Comparison of ENCODE assay signal across 8 cellular contexts in the genomic region with DNA sequence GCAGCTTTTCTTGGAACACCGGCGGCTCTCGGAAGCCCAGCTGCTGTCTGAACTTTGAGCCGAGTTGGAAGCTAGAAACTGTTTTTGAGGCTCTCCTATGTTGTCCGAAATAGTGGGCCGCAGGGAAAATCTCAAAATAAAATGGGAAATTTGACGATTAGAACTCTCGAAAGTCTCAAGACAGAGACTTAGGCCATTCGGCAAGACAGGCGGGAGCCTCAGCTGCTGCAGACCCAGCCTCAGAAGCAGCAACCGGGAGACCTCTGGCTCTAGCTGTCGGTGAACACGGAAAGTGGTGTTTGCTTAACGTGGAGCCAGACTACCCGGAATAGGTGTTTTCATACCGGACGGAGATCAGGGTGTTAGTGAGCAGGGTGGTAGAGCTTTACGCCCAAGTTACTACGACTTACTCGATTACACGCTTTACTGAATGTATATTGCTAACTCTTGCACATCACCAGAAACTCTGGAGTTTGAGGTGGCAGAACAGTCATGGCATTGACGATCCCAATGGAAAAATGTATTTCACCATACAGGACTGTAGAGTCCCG. TPM values are rescaled to one million over a fixed set of nuclear protein-coding genes. Genes with fewer than 3 reads are reported as not detected.
A peak's percentile ranks its signal among the peaks of the same experiment; 100 is the strongest.
DNase-seq lines count a peak whose midpoint lies in the region; ATAC-seq and TF ChIP-seq lines count a peak whose summit lies in the region.

No MANE protein-coding gene starts in this region.

- H3K4ac ChIP-seq in neuronal stem cell (ENCODE audit: low read length), result no peak overlapping the region

- H3K4me1 ChIP-seq in esophagus (ENCODE audit: control insufficient read depth in 2 of 2, insufficient read depth in 2 of 2, low read length in 1 of 2), result peaks cover 2 to 8% of the 10 kb centered on the region in 2 donors
- peaks cover 7 to 8% of the 10 kb centered on the region in 2 donors for H3K4me1 ChIP-seq in neuronal stem cell (ENCODE audit: control insufficient read depth in 2 of 2, insufficient read depth in 1 of 2, low read depth in 1 of 2, low read length in 2 of 2)

- H3K18ac ChIP-seq in neuronal stem cell (ENCODE audit: low read length), result no peak overlapping the region

- H2AFZ ChIP-seq in neuronal stem cell (ENCODE audit: low read length), result peak overlapping the region; percentile 92

- H2BK12ac ChIP-seq in neuronal stem cell (ENCODE audit: low read length), result no peak overlapping the region

- H3K79me1 ChIP-seq in neuronal stem cell (ENCODE audit: low read depth, low read length), result no peaks in the 10 kb centered on the region

- peak overlapping the region; percentile 50 for H3K4me2 ChIP-seq in neuronal stem cell (ENCODE audit: insufficient read depth, low read length, poor library complexity, severe bottlenecking)

- H3K23ac ChIP-seq in neuronal stem cell (ENCODE audit: low read depth, low read length, poor library complexity), result peak overlapping the region; percentile 92

- TF ChIP-seq CTCF in RWPE1 (conservative IDR thresholded peaks at IDR 0.05; ENCODE audit: low read depth), result no peak

- no peaks in the 10 kb centered on the region for H3K27me3 ChIP-seq in esophagus (ENCODE audit: control insufficient read depth in 1 of 2, insufficient read depth in 2 of 2, low read length in 2 of 2)
- H3K27me3 ChIP-seq in neuronal stem cell (ENCODE audit: control insufficient read depth in 3 of 3, insufficient read depth in 3 of 3, low read depth in 1 of 3, low read length in 3 of 3), result no peaks in the 10 kb centered on the region

- 4 to 5% methylated on average over 23 of the region's 23 CpGs for WGBS in esophagus, 2 donors
- no CpG with 5 or more reads among the region's 23 CpGs for WGBS in neuronal stem cell (ENCODE audit: extremely low coverage in 2 of 2, insufficient read length in 2 of 2, insufficient replicate concordance in 1 of 2), 2 donors

- H2AK5ac ChIP-seq in neuronal stem cell (ENCODE audit: low read depth, low read length), result no peak overlapping the region

- H3K4me3 ChIP-seq in esophagus (ENCODE audit: low read depth in 1 of 2, low read length in 2 of 2) (peak overlapping the region; percentile 81 to 83), neuronal stem cell (ENCODE audit: low read length in 2 of 2) (peak overlapping the region; percentile 71 to 91)

- POLR2A ChIA-PET in RWPE1 (lab: Yijun Ruan, JAX; ENCODE audit: low non-redundant PET), result interaction anchor here (0.7 to 2.4 kb wide), 7 partner anchors 12 to 293 kb away, joined by 3 to 13 read pairs (median 5); a partner anchor contains a TSS

- no peak overlapping the region for H4K91ac ChIP-seq in neuronal stem cell (ENCODE audit: low read depth, low read length, poor library complexity)

- H3K9me3 ChIP-seq in esophagus (ENCODE audit: control insufficient read depth in 2 of 2, insufficient read depth in 1 of 2, low read depth in 1 of 2, low read length in 1 of 2), result no peaks in the 10 kb centered on the region
- H3K9me3 ChIP-seq in neuronal stem cell (replicated peaks in 1 of 2; ENCODE audit: control insufficient read depth in 2 of 2, insufficient read depth in 1 of 2, low read depth in 1 of 2, low read length in 2 of 2), result no peaks in the 10 kb centered on the region

- no peak overlapping the region for H2BK15ac ChIP-seq in neuronal stem cell (ENCODE audit: low read length)

- H3K14ac ChIP-seq in neuronal stem cell (ENCODE audit: low read length), result no peak overlapping the region

- H4K8ac ChIP-seq in neuronal stem cell (ENCODE audit: low read depth, low read length), result no peak overlapping the region

- peak; percentile 27 for DNase-seq in stimulated activated CD4-positive, alpha-beta T cell treated with anti-CD3 and anti-CD28 coated beads, Interleukin-15, amount 100 ng/mL, for 24 hours
- DNase-seq in stimulated activated CD4-positive, alpha-beta T cell treated with anti-CD3 and anti-CD28 coated beads, Interleukin-4, amount 100 ng/mL, for 4 hours, result no peak
- DNase-seq in RWPE1 (ENCODE audit: low spot score) (no peak), neuronal stem cell (ENCODE audit: low spot score) (no peak), glomerular visceral epithelial cell (ENCODE audit: extremely low spot score) (no peak), hepatic stellate cell (ENCODE audit: low spot score) (no peak)

- peak overlapping the region; percentile 79 for H3K9ac ChIP-seq in neuronal stem cell (ENCODE audit: low read depth, low read length, poor library complexity)

- CTCF ChIA-PET in RWPE1 (lab: Yijun Ruan, JAX), result interaction anchor here (0.6 kb wide), 1 partner anchor 14 kb away, joined by 3 read pairs; no protein-coding TSS in a partner anchor

- no peak overlapping the region for H2BK120ac ChIP-seq in neuronal stem cell (ENCODE audit: low read depth, low read length)

- ATAC-seq in activated CD4-positive, CD25-positive, alpha-beta regulatory T cell treated with anti-CD3 and anti-CD28 coated beads, Interleukin-2, amount 50 U/mL, for 24 hours, result no peak

- H3K36me3 ChIP-seq in esophagus (ENCODE audit: control insufficient read depth in 2 of 2, insufficient read depth in 2 of 2, low read length in 1 of 2), result peaks cover 11 to 26% of the 10 kb centered on the region in 2 donors
- H3K36me3 ChIP-seq in neuronal stem cell (replicated peaks in 1 of 2; ENCODE audit: control insufficient read depth in 2 of 2, insufficient read depth in 2 of 2, low read length in 2 of 2), result peaks cover 22 to 86% of the 10 kb centered on the region in 2 donors

- peak overlapping the region; percentile 98 for H3K27ac ChIP-seq in RWPE1
- H3K27ac ChIP-seq in esophagus (ENCODE audit: low read depth in 2 of 2, low read length in 1 of 2), result peak overlapping the region; percentile 97 to 99
- peak overlapping the region; percentile 82 for H3K27ac ChIP-seq in neuronal stem cell (replicated peaks; ENCODE audit: low read length)

- H2BK5ac ChIP-seq in neuronal stem cell (ENCODE audit: low read length), result no peak overlapping the region

RNA-seq across cellular contexts. Expression of a gene that starts 0.4 kb away (rescaled TPM):
- 100 to 1,000 TPM; 107 to 185 TPM for polyA plus RNA-seq in esophagus
- polyA plus RNA-seq in neuronal stem cell (2013, experiment 1 of 2), result 55.9 TPM
- polyA plus RNA-seq in neuronal stem cell (2013, experiment 2 of 2), result 51.3 TPM

RNA-seq across cellular contexts. Expression of a gene that starts 21.9 kb away (rescaled TPM):
- 10 to 100 TPM; 13.2 to 32.5 TPM for polyA plus RNA-seq in esophagus
- 9.7 TPM for polyA plus RNA-seq in neuronal stem cell (2013, experiment 1 of 2)
- polyA plus RNA-seq in neuronal stem cell (2013, experiment 2 of 2), result 8.4 TPM

RNA-seq across cellular contexts. Expression of a gene that starts 32.9 kb away (rescaled TPM):
- 10 to 100 TPM; 52.4 to 66.1 TPM for polyA plus RNA-seq in esophagus
- polyA plus RNA-seq in neuronal stem cell (2013, experiment 1 of 2), result 54.6 TPM
- polyA plus RNA-seq in neuronal stem cell (2013, experiment 2 of 2), result 57.9 TPM
